Comparison of ENCODE assay signal across 1 cellular context in the genomic region with DNA sequence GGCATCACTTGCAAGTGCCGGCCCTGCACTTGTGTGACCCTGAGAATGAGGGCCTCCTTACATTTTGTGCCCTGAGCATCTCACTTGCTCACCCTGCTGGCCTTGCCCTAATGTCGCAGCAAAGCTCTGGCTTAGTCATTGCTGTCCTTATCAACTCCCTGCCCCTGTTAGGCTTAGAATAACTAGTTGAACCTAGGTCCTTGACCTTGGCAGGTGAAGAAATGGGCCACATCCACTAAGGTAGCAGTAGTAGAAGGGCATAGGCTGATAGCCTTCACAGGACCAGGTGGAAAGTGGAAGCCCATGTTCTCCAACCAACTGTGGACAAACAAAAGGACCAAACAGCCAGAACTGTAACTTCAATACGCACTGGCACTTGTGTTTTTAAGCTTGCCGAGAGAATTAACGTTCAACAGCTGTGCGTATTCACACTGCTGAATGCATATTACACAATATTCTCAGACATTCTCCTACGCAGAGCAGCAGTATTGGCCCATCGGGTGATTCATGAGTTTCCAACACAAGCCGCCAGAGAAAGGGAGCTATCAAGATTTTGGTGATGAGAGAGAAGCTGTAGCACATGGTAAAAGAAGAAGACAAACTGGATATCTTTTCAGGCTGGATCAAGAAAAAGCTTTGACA.
TF ChIP-seq lines count a peak whose summit lies in the region.

No MANE protein-coding gene starts in this region.

TF ChIP-seq in K562, 482 proteins besides CTCF, POLR2A, EP300 and RAD21 (continued from another document and continues in another):
- TF ChIP-seq, protein P1, sequence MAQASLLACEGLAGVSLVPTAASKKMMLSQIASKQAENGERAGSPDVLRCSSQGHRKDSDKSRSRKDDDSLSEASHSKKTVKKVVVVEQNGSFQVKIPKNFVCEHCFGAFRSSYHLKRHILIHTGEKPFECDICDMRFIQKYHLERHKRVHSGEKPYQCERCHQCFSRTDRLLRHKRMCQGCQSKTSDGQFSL (CRISPR knock-in tag; IDR thresholded peaks at IDR 0.05) = no peak
- TF ChIP-seq, protein P1 (tag; IDR thresholded peaks at IDR 0.05) = no peak
- TF ChIP-seq ZNF354B (CRISPR knock-in tag; IDR thresholded peaks at IDR 0.05) = no peak
- TF ChIP-seq FOXA3 (CRISPR knock-in tag; conservative IDR thresholded peaks at IDR 0.05 in 1 of 2, IDR thresholded peaks at IDR 0.05 in 1 of 2) = peak in 1 of 2 experiments; percentile 80; a peak in 1 of 4 replicates
- TF ChIP-seq ESRRB (CRISPR knock-in tag; IDR thresholded peaks at IDR 0.05; ENCODE audit: borderline replicate concordance) = no peak
- TF ChIP-seq SNIP1 (IDR thresholded peaks at IDR 0.05; ENCODE audit: low read depth) = no peak
- no peak for TF ChIP-seq POLR3G (IDR thresholded peaks at IDR 0.05; ENCODE audit: extremely low read depth, insufficient read length, insufficient replicate concordance)
- no peak for TF ChIP-seq PRMT5 (CRISPR knock-in tag; IDR thresholded peaks at IDR 0.05)
- no peak for TF ChIP-seq HNRNPL (IDR thresholded peaks at IDR 0.05; ENCODE audit: low read depth, low read length)
- no peak for TF ChIP-seq ZC3H11A (IDR thresholded peaks at IDR 0.05; ENCODE audit: low read depth, low read length)
- TF ChIP-seq, protein P2, sequence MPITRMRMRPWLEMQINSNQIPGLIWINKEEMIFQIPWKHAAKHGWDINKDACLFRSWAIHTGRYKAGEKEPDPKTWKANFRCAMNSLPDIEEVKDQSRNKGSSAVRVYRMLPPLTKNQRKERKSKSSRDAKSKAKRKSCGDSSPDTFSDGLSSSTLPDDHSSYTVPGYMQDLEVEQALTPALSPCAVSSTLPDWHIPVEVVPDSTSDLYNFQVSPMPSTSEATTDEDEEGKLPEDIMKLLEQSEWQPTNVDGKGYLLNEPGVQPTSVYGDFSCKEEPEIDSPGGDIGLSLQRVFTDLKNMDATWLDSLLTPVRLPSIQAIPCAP (CRISPR knock-in tag; IDR thresholded peaks at IDR 0.05; ENCODE audit: borderline replicate concordance) = no peak
- TF ChIP-seq, protein P3, sequence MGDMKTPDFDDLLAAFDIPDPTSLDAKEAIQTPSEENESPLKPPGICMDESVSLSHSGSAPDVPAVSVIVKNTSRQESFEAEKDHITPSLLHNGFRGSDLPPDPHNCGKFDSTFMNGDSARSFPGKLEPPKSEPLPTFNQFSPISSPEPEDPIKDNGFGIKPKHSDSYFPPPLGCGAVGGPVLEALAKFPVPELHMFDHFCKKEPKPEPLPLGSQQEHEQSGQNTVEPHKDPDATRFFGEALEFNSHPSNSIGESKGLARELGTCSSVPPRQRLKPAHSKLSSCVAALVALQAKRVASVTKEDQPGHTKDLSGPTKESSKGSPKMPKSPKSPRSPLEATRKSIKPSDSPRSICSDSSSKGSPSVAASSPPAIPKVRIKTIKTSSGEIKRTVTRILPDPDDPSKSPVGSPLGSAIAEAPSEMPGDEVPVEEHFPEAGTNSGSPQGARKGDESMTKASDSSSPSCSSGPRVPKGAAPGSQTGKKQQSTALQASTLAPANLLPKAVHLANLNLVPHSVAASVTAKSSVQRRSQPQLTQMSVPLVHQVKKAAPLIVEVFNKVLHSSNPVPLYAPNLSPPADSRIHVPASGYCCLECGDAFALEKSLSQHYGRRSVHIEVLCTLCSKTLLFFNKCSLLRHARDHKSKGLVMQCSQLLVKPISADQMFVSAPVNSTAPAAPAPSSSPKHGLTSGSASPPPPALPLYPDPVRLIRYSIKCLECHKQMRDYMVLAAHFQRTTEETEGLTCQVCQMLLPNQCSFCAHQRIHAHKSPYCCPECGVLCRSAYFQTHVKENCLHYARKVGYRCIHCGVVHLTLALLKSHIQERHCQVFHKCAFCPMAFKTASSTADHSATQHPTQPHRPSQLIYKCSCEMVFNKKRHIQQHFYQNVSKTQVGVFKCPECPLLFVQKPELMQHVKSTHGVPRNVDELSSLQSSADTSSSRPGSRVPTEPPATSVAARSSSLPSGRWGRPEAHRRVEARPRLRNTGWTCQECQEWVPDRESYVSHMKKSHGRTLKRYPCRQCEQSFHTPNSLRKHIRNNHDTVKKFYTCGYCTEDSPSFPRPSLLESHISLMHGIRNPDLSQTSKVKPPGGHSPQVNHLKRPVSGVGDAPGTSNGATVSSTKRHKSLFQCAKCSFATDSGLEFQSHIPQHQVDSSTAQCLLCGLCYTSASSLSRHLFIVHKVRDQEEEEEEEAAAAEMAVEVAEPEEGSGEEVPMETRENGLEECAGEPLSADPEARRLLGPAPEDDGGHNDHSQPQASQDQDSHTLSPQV (IDR thresholded peaks at IDR 0.05) = peak; percentile 43
- TF ChIP-seq, protein P4, sequence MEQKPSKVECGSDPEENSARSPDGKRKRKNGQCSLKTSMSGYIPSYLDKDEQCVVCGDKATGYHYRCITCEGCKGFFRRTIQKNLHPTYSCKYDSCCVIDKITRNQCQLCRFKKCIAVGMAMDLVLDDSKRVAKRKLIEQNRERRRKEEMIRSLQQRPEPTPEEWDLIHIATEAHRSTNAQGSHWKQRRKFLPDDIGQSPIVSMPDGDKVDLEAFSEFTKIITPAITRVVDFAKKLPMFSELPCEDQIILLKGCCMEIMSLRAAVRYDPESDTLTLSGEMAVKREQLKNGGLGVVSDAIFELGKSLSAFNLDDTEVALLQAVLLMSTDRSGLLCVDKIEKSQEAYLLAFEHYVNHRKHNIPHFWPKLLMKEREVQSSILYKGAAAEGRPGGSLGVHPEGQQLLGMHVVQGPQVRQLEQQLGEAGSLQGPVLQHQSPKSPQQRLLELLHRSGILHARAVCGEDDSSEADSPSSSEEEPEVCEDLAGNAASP (IDR thresholded peaks at IDR 0.05) = 0 out of 2 replicates have a peak, but pooled peaks have one; percentile 40
- TF ChIP-seq SIN3A (IDR thresholded peaks at IDR 0.05; ENCODE audit: borderline replicate concordance in 2 of 2, control insufficient read depth in 1 of 2, low read depth in 2 of 2, low read length in 2 of 2) = no peak
- no peak for TF ChIP-seq CHD4 (IDR thresholded peaks at IDR 0.05; ENCODE audit: insufficient read depth, insufficient replicate concordance, low read depth, low read length, poor library complexity, severe bottlenecking)
- TF ChIP-seq NFIC (IDR thresholded peaks at IDR 0.05) = 0 out of 2 replicates have a peak, but pooled peaks have one; percentile 21
- TF ChIP-seq TAF1 (IDR thresholded peaks at IDR 0.05; ENCODE audit: control insufficient read depth, extremely low read depth, insufficient read depth, low read length, severe bottlenecking) = no peak
- TF ChIP-seq POLR2AphosphoS5 (IDR thresholded peaks at IDR 0.05; ENCODE audit: control insufficient read depth, insufficient read depth, low read depth, low read length) = no peak
- TF ChIP-seq ZNF12 (CRISPR knock-in tag; IDR thresholded peaks at IDR 0.05) = no peak
- peak; percentile 36; the same call in 1 of the 2 replicates for TF ChIP-seq EHMT2 (IDR thresholded peaks at IDR 0.05)
- no peak for TF ChIP-seq BMI1 (IDR thresholded peaks at IDR 0.05; ENCODE audit: low read length)
- TF ChIP-seq, protein P5, sequence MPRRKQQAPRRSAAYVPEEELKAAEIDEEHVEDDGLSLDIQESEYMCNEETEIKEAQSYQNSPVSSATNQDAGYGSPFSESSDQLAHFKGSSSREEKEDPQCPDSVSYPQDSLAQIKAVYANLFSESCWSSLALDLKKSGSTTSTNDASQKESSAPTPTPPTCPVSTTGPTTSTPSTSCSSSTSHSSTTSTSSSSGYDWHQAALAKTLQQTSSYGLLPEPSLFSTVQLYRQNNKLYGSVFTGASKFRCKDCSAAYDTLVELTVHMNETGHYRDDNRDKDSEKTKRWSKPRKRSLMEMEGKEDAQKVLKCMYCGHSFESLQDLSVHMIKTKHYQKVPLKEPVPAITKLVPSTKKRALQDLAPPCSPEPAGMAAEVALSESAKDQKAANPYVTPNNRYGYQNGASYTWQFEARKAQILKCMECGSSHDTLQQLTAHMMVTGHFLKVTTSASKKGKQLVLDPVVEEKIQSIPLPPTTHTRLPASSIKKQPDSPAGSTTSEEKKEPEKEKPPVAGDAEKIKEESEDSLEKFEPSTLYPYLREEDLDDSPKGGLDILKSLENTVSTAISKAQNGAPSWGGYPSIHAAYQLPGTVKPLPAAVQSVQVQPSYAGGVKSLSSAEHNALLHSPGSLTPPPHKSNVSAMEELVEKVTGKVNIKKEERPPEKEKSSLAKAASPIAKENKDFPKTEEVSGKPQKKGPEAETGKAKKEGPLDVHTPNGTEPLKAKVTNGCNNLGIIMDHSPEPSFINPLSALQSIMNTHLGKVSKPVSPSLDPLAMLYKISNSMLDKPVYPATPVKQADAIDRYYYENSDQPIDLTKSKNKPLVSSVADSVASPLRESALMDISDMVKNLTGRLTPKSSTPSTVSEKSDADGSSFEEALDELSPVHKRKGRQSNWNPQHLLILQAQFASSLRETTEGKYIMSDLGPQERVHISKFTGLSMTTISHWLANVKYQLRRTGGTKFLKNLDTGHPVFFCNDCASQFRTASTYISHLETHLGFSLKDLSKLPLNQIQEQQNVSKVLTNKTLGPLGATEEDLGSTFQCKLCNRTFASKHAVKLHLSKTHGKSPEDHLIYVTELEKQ (CRISPR knock-in tag; IDR thresholded peaks at IDR 0.05) = no peak
- no peak for TF ChIP-seq HNRNPH1 (optimal IDR thresholded peaks at IDR 0.05; ENCODE audit: low read depth, low read length)
- no peak for TF ChIP-seq POLR2G (IDR thresholded peaks at IDR 0.05; ENCODE audit: low read depth, low read length)
- TF ChIP-seq JUN (IDR thresholded peaks at IDR 0.05; ENCODE audit: borderline replicate concordance, low read depth, low read length) = peak; percentile 50; the same call in 1 of the 2 replicates
- TF ChIP-seq JUN (CRISPR knock-in tag; IDR thresholded peaks at IDR 0.05; ENCODE audit: borderline replicate concordance) = 0 out of 2 replicates have a peak, but pooled peaks have one; percentile 9
- TF ChIP-seq, protein P6, sequence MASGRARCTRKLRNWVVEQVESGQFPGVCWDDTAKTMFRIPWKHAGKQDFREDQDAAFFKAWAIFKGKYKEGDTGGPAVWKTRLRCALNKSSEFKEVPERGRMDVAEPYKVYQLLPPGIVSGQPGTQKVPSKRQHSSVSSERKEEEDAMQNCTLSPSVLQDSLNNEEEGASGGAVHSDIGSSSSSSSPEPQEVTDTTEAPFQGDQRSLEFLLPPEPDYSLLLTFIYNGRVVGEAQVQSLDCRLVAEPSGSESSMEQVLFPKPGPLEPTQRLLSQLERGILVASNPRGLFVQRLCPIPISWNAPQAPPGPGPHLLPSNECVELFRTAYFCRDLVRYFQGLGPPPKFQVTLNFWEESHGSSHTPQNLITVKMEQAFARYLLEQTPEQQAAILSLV (tag; IDR thresholded peaks at IDR 0.05) = peak; percentile 82
- peak; percentile 70 for TF ChIP-seq CTBP1 (IDR thresholded peaks at IDR 0.05; ENCODE audit: borderline replicate concordance)
- TF ChIP-seq TGIF2 (CRISPR knock-in tag; IDR thresholded peaks at IDR 0.05) = no peak
- TF ChIP-seq MTA3 (IDR thresholded peaks at IDR 0.05; ENCODE audit: borderline replicate concordance) = peak; percentile 71; the same call in 1 of the 2 replicates
- no peak for TF ChIP-seq TFAM (CRISPR knock-in tag; conservative IDR thresholded peaks at IDR 0.05)
- TF ChIP-seq NCOA1 (IDR thresholded peaks at IDR 0.05; ENCODE audit: low read depth) = peak; percentile 27; the same call in 1 of the 2 replicates
- TF ChIP-seq PHF20 (IDR thresholded peaks at IDR 0.05; ENCODE audit: partially characterized antibody) = no peak
- TF ChIP-seq, protein P7, sequence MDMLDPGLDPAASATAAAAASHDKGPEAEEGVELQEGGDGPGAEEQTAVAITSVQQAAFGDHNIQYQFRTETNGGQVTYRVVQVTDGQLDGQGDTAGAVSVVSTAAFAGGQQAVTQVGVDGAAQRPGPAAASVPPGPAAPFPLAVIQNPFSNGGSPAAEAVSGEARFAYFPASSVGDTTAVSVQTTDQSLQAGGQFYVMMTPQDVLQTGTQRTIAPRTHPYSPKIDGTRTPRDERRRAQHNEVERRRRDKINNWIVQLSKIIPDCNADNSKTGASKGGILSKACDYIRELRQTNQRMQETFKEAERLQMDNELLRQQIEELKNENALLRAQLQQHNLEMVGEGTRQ (CRISPR knock-in tag; IDR thresholded peaks at IDR 0.05) = no peak
- TF ChIP-seq, protein P8, sequence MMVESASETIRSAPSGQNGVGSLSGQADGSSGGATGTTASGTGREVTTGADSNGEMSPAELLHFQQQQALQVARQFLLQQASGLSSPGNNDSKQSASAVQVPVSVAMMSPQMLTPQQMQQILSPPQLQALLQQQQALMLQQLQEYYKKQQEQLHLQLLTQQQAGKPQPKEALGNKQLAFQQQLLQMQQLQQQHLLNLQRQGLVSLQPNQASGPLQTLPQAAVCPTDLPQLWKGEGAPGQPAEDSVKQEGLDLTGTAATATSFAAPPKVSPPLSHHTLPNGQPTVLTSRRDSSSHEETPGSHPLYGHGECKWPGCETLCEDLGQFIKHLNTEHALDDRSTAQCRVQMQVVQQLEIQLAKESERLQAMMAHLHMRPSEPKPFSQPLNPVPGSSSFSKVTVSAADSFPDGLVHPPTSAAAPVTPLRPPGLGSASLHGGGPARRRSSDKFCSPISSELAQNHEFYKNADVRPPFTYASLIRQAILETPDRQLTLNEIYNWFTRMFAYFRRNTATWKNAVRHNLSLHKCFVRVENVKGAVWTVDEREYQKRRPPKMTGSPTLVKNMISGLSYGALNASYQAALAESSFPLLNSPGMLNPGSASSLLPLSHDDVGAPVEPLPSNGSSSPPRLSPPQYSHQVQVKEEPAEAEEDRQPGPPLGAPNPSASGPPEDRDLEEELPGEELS (CRISPR knock-in tag; IDR thresholded peaks at IDR 0.05; ENCODE audit: borderline replicate concordance) = no peak
- TF ChIP-seq, protein P9, sequence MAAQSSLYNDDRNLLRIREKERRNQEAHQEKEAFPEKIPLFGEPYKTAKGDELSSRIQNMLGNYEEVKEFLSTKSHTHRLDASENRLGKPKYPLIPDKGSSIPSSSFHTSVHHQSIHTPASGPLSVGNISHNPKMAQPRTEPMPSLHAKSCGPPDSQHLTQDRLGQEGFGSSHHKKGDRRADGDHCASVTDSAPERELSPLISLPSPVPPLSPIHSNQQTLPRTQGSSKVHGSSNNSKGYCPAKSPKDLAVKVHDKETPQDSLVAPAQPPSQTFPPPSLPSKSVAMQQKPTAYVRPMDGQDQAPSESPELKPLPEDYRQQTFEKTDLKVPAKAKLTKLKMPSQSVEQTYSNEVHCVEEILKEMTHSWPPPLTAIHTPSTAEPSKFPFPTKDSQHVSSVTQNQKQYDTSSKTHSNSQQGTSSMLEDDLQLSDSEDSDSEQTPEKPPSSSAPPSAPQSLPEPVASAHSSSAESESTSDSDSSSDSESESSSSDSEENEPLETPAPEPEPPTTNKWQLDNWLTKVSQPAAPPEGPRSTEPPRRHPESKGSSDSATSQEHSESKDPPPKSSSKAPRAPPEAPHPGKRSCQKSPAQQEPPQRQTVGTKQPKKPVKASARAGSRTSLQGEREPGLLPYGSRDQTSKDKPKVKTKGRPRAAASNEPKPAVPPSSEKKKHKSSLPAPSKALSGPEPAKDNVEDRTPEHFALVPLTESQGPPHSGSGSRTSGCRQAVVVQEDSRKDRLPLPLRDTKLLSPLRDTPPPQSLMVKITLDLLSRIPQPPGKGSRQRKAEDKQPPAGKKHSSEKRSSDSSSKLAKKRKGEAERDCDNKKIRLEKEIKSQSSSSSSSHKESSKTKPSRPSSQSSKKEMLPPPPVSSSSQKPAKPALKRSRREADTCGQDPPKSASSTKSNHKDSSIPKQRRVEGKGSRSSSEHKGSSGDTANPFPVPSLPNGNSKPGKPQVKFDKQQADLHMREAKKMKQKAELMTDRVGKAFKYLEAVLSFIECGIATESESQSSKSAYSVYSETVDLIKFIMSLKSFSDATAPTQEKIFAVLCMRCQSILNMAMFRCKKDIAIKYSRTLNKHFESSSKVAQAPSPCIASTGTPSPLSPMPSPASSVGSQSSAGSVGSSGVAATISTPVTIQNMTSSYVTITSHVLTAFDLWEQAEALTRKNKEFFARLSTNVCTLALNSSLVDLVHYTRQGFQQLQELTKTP (IDR thresholded peaks at IDR 0.05; ENCODE audit: low read depth in 1 of 2, partially characterized antibody in 2 of 2) = no peak
- no peak for TF ChIP-seq U2AF1 (optimal IDR thresholded peaks at IDR 0.05; ENCODE audit: low read depth, low read length)
